18 cellular contexts compared by ENCODE assay signal in genomic region chr17:29546834-29547233, GRCh38. TPM values are rescaled to one million over a fixed set of nuclear protein-coding genes. Genes with fewer than 3 reads are reported as not detected.
DNase-seq lines count a peak whose midpoint lies in the region; ATAC-seq and TF ChIP-seq lines count a peak whose summit lies in the region.
"Had no signal": no experiment of that assay in that cellular context is flagged by ENCODE, and none has a peak within 500 bp of the region (broad histone marks: within the 10 kb centered on the region; RNA-seq: fewer than 3 reads in every experiment).

No MANE protein-coding gene starts in this region.

- intact Hi-C loops in mammary epithelial cell (cut with micrococcal nuclease), result no loop called here
- intact Hi-C loops in MCF 10A (cut with micrococcal nuclease), result no loop called here

- BruUV-seq in mammary epithelial cell (replicated peaks; lab: Mats Ljungman, UMichigan) (TSS peak; percentile 0), MCF 10A (replicated peaks; lab: Mats Ljungman, UMichigan) (no TSS peak)

- no peaks in the 10 kb centered on the region for H3K27me3 Mint-ChIP-seq in MCF 10A (ENCODE audit: insufficient read depth, unreplicated experiment)
- no peaks in the 10 kb centered on the region for H3K27me3 Mint-ChIP-seq in activated T-helper 17 cell treated with anti-CD3 and anti-CD28 coated beads, Interleukin-2, amount 50 U/mL, for 72 hours
- H3K27me3 Mint-ChIP-seq in progenitor cell of endocrine pancreas, result no peaks in the 10 kb centered on the region

- H3K9ac ChIP-seq in mammary epithelial cell (ENCODE audit: insufficient read depth, low read length), result no peak overlapping the region
- H3K9ac ChIP-seq: KMS-11 had no signal

- H3K4me3 ChIP-seq in mammary epithelial cell (replicated peaks in 1 of 3; ENCODE audit: insufficient read depth in 1 of 3, low read depth in 2 of 3, low read length in 3 of 3), result no peak overlapping the region
- H3K4me3 ChIP-seq in fibroblast of the aortic adventitia (ENCODE audit: low read depth, low read length), result no peak overlapping the region
- H3K4me3 ChIP-seq: MG63, SJSA1 had no signal

- H3K79me2 ChIP-seq in mammary epithelial cell (ENCODE audit: insufficient read depth, low read length), result no peaks in the 10 kb centered on the region

- H3K4me3 Mint-ChIP-seq in MCF 10A (ENCODE audit: unreplicated experiment) (no peak overlapping the region), progenitor cell of endocrine pancreas (ENCODE audit: low read depth) (no peak overlapping the region)
- H3K4me3 Mint-ChIP-seq in activated T-helper 17 cell treated with anti-CD3 and anti-CD28 coated beads, Interleukin-2, amount 50 U/mL, for 72 hours, result no peak overlapping the region

- ATAC-seq in activated T-helper 17 cell treated with anti-CD3 and anti-CD28 coated beads, Interleukin-2, amount 50 U/mL, for 72 hours (replicated peaks), result no peak
- ATAC-seq in GM18517 (IDR thresholded peaks at IDR 0.05; ENCODE audit: unreplicated experiment), result no peak
- ATAC-seq: PC-3 had no signal

- H3K36me3 Mint-ChIP-seq in MCF 10A (ENCODE audit: insufficient read depth, unreplicated experiment), result peaks cover 53% of the 10 kb centered on the region
- peaks cover 37% of the 10 kb centered on the region for H3K36me3 Mint-ChIP-seq in activated T-helper 17 cell treated with anti-CD3 and anti-CD28 coated beads, Interleukin-2, amount 50 U/mL, for 72 hours (ENCODE audit: low read depth)
- H3K36me3 Mint-ChIP-seq in progenitor cell of endocrine pancreas (ENCODE audit: insufficient read depth), result peaks cover 22% of the 10 kb centered on the region

- peaks cover 6% of the 10 kb centered on the region for H3K4me1 Mint-ChIP-seq in MCF 10A (ENCODE audit: insufficient read depth, unreplicated experiment)
- peaks cover 6% of the 10 kb centered on the region for H3K4me1 Mint-ChIP-seq in activated T-helper 17 cell treated with anti-CD3 and anti-CD28 coated beads, Interleukin-2, amount 50 U/mL, for 72 hours
- peaks cover 7% of the 10 kb centered on the region for H3K4me1 Mint-ChIP-seq in progenitor cell of endocrine pancreas (ENCODE audit: low read depth)

- 100% methylated on average over 1 of the region's 1 CpG for WGBS in mammary epithelial cell (ENCODE audit: low coverage, missing lambda C conversion rate)

- TF ChIP-seq CTCF in mammary epithelial cell (conservative IDR thresholded peaks at IDR 0.05 in 1 of 2, IDR thresholded peaks at IDR 0.05 in 1 of 2; ENCODE audit: extremely low read depth in 1 of 2, insufficient read depth in 1 of 2, low read depth in 1 of 2, low read length in 2 of 2) (no peak), MCF 10A (IDR thresholded peaks at IDR 0.05; ENCODE audit: unreplicated experiment) (no peak), fibroblast of the aortic adventitia (IDR thresholded peaks at IDR 0.05; ENCODE audit: insufficient read depth, low read length) (no peak), progenitor cell of endocrine pancreas (IDR thresholded peaks at IDR 0.05; ENCODE audit: unreplicated experiment) (no peak)

- no peak overlapping the region for H3K27ac ChIP-seq in mammary epithelial cell (ENCODE audit: insufficient read depth, low read depth, low read length)
- H3K27ac ChIP-seq: C4-2B, KMS-11, SJSA1 had no signal

- H3K36me3 ChIP-seq in mammary epithelial cell (ENCODE audit: insufficient read depth, low read length), result peaks cover 10% of the 10 kb centered on the region

- no peaks in the 10 kb centered on the region for H3K27me3 ChIP-seq in mammary epithelial cell (ENCODE audit: insufficient read depth, low read length)
- H3K27me3 ChIP-seq: MG63, SJSA1 had no signal

- DNase-seq in mammary epithelial cell (no peak), MCF 10A (ENCODE audit: unreplicated experiment) (no peak), fibroblast of the aortic adventitia (ENCODE audit: low read depth) (peak; percentile 53), progenitor cell of endocrine pancreas (ENCODE audit: low spot score, unreplicated experiment) (no peak), T1000 (lab: John Stamatoyannopoulos, UW) (no peak), NOMO-1 (lab: John Stamatoyannopoulos, UW; ENCODE audit: unreplicated experiment in 2 of 2) (no peak)
- DNase-seq: Caco-2, GOT3, MG63, NCI-H1417 treated with DMSO at 0.1 percent for 48 hours, NCI-H2029, NCI-H524 treated with DMSO at 0.1 percent for 48 hours, PC-3 had no signal

- POLR2A ChIA-PET in MCF 10A (lab: Yijun Ruan, JAX), result no interaction called here

- H3K9me3 ChIP-seq in mammary epithelial cell (replicated peaks; ENCODE audit: insufficient read depth, low read length), result no peaks in the 10 kb centered on the region
- H3K9me3 ChIP-seq: Caco-2, MG63, SJSA1 had no signal

- dilution Hi-C loops in mammary epithelial cell (cut with HindIII; ENCODE audit: low sequenced_read_pairs), result no loop called here

- no peak overlapping the region for H3K4me2 ChIP-seq in mammary epithelial cell (ENCODE audit: insufficient read depth, low read depth, low read length)
- H3K4me2 ChIP-seq: KMS-11 had no signal

- H3K27ac Mint-ChIP-seq in MCF 10A (ENCODE audit: low read depth, unreplicated experiment) (no peak overlapping the region), progenitor cell of endocrine pancreas (peak overlapping the region; percentile 41)
- H3K27ac Mint-ChIP-seq in activated T-helper 17 cell treated with anti-CD3 and anti-CD28 coated beads, Interleukin-2, amount 50 U/mL, for 72 hours, result peak overlapping the region; percentile 58

- no peaks in the 10 kb centered on the region for H3K4me1 ChIP-seq in mammary epithelial cell (ENCODE audit: insufficient read depth, low read length)
- H3K4me1 ChIP-seq: Caco-2 had no signal

- H2AFZ ChIP-seq in mammary epithelial cell (ENCODE audit: low read depth, low read length), result no peak overlapping the region

- in situ Hi-C loops in mammary epithelial cell (cut with MboI; ENCODE audit: low sequenced_read_pairs in 2 of 2), result no loop called here

- no peaks in the 10 kb centered on the region for H4K20me1 ChIP-seq in mammary epithelial cell (ENCODE audit: insufficient read depth, low read length)

- CTCF ChIA-PET in mammary epithelial cell (lab: Charles Lee; ENCODE audit: low non-redundant PET), result no interaction called here
- CTCF ChIA-PET in MCF 10A (lab: Yijun Ruan, JAX), result interaction anchor here (1.0 kb wide), 1 partner anchor 9 kb away, joined by 4 read pairs; no protein-coding TSS in a partner anchor

- H3K9me3 Mint-ChIP-seq in MCF 10A (ENCODE audit: unreplicated experiment) (no peaks in the 10 kb centered on the region), progenitor cell of endocrine pancreas (ENCODE audit: low read depth) (no peaks in the 10 kb centered on the region)
- no peaks in the 10 kb centered on the region for H3K9me3 Mint-ChIP-seq in activated T-helper 17 cell treated with anti-CD3 and anti-CD28 coated beads, Interleukin-2, amount 50 U/mL, for 72 hours

RNA-seq across cellular contexts. Expression of gene ABHD15, which starts 20.0 kb away (rescaled TPM):
- total RNA-seq in mammary epithelial cell, result 1 to 10 TPM; 4.5 to 7.7 TPM
- 5.8 TPM for polyA plus RNA-seq in mammary epithelial cell
- 11.5 TPM for polyA minus RNA-seq in mammary epithelial cell
- 2.8 and 4.9 TPM in 2 replicates for total RNA-seq in MCF 10A (2022)
- total RNA-seq in activated T-helper 17 cell treated with anti-CD3 and anti-CD28 coated beads, Interleukin-2, amount 50 U/mL, for 72 hours, result 10 to 100 TPM; 10.1 to 15.1 TPM
- total RNA-seq in fibroblast of the aortic adventitia (ENCODE audit: low replicate concordance), result 5.5 and 15.3 TPM in 2 replicates
- 5.3 and 5.4 TPM in 2 replicates for total RNA-seq in progenitor cell of endocrine pancreas

RNA-seq across cellular contexts. Expression of gene TP53I13, which starts 21.7 kb away (rescaled TPM):
- total RNA-seq in mammary epithelial cell (10 to 100 TPM; 26.5 to 31.8 TPM), MCF 10A (2022) (29.6 and 34.5 TPM in 2 replicates), fibroblast of the aortic adventitia (ENCODE audit: low replicate concordance) (24.9 and 41.8 TPM in 2 replicates), progenitor cell of endocrine pancreas (39.7 and 40.2 TPM in 2 replicates)
- polyA plus RNA-seq in mammary epithelial cell, result 19.5 TPM
- 2.7 TPM for polyA minus RNA-seq in mammary epithelial cell
- total RNA-seq in activated T-helper 17 cell treated with anti-CD3 and anti-CD28 coated beads, Interleukin-2, amount 50 U/mL, for 72 hours, result 10 to 100 TPM; 45.7 to 58.1 TPM

RNA-seq across cellular contexts. Expression of gene GIT1, which starts 42.6 kb away (rescaled TPM):
- 10 to 100 TPM; 41.8 to 83.4 TPM for total RNA-seq in mammary epithelial cell
- 52.2 TPM for polyA plus RNA-seq in mammary epithelial cell
- 112 TPM for polyA minus RNA-seq in mammary epithelial cell
- total RNA-seq in MCF 10A (2022), result 49.0 and 52.6 TPM in 2 replicates
- 10 to 100 TPM; 52.4 to 65.7 TPM for total RNA-seq in activated T-helper 17 cell treated with anti-CD3 and anti-CD28 coated beads, Interleukin-2, amount 50 U/mL, for 72 hours
- 22.0 and 38.6 TPM in 2 replicates for total RNA-seq in fibroblast of the aortic adventitia (ENCODE audit: low replicate concordance)
- 51.6 and 54.9 TPM in 2 replicates for total RNA-seq in progenitor cell of endocrine pancreas

RNA-seq across cellular contexts. Expression of gene ANKRD13B, which starts 46.1 kb away (rescaled TPM):
- 10 to 100 TPM; 10.0 to 18.6 TPM for total RNA-seq in mammary epithelial cell
- 8.5 TPM for polyA plus RNA-seq in mammary epithelial cell
- polyA minus RNA-seq in mammary epithelial cell, result 11.4 TPM
- total RNA-seq in MCF 10A (2022), result 14.4 and 17.9 TPM in 2 replicates
- 10 to 100 TPM; 10.4 to 27.7 TPM for total RNA-seq in activated T-helper 17 cell treated with anti-CD3 and anti-CD28 coated beads, Interleukin-2, amount 50 U/mL, for 72 hours
- 7.4 and 14.0 TPM in 2 replicates for total RNA-seq in fibroblast of the aortic adventitia (ENCODE audit: low replicate concordance)
- 22.8 and 27.5 TPM in 2 replicates for total RNA-seq in progenitor cell of endocrine pancreas
